In genomic region chr6:87184762-87185250, GRCh38 we compare ENCODE assay signal across 1 cellular context.
TF ChIP-seq lines count a peak whose summit lies in the region.

No MANE protein-coding gene starts in this region.

TF ChIP-seq in HepG2, 621 proteins besides CTCF, POLR2A, EP300 and RAD21:
- no peak for TF ChIP-seq HNRNPK (IDR thresholded peaks at IDR 0.05; ENCODE audit: low read depth, low read length, poor library complexity, severe bottlenecking)
